Comparison of ENCODE assay signal across 10 cellular contexts in genomic region chr5:156920861-156921431, GRCh38. TPM values are rescaled to one million over a fixed set of nuclear protein-coding genes. Genes with fewer than 3 reads are reported as not detected.
DNase-seq lines count a peak whose midpoint lies in the region; ATAC-seq and TF ChIP-seq lines count a peak whose summit lies in the region.
"Had no signal": no experiment of that assay in that cellular context is flagged by ENCODE, and none has a peak within 500 bp of the region (broad histone marks: within the 10 kb centered on the region; RNA-seq: fewer than 3 reads in every experiment).

No MANE protein-coding gene starts in this region.

- CTCF ChIA-PET in CD4-positive, alpha-beta memory T cell (lab: Charles Lee; ENCODE audit: partially characterized antibody), result interaction anchor here (1.0 to 1.5 kb wide), 4 partner anchors 8 to 12 kb away, joined by 3 to 4 read pairs (median 3); no protein-coding TSS in a partner anchor
- CTCF ChIA-PET in MCF 10A (lab: Yijun Ruan, JAX), result interaction anchor here (0.6 to 0.8 kb wide), 4 partner anchors 13 to 790 kb away, joined by 3 to 4 read pairs (median 4); no protein-coding TSS in a partner anchor

- H3K27me3 Mint-ChIP-seq in activated T-helper 17 cell treated with anti-CD3 and anti-CD28 coated beads, Interleukin-2, amount 50 U/mL, for 72 hours, result no peaks in the 10 kb centered on the region
- no peaks in the 10 kb centered on the region for H3K27me3 Mint-ChIP-seq in CD4-positive, alpha-beta memory T cell
- no peaks in the 10 kb centered on the region for H3K27me3 Mint-ChIP-seq in MCF 10A (ENCODE audit: insufficient read depth, unreplicated experiment)

- H3K27ac ChIP-seq in tibial artery, result no peak overlapping the region
- H3K27ac ChIP-seq in CD4-positive, alpha-beta memory T cell (ENCODE audit: low read depth, low read length), result no peak overlapping the region
- H3K27ac ChIP-seq: neural progenitor cell had no signal

- H3K4me1 Mint-ChIP-seq in activated T-helper 17 cell treated with anti-CD3 and anti-CD28 coated beads, Interleukin-2, amount 50 U/mL, for 72 hours, result peaks cover 11% of the 10 kb centered on the region
- H3K4me1 Mint-ChIP-seq in CD4-positive, alpha-beta memory T cell, result peaks cover 19 to 50% (median 31%) of the 10 kb centered on the region in 4 donors
- peaks cover 10% of the 10 kb centered on the region for H3K4me1 Mint-ChIP-seq in MCF 10A (ENCODE audit: insufficient read depth, unreplicated experiment)
- H3K4me1 Mint-ChIP-seq: neural progenitor cell had no signal

- ATAC-seq in GM18867 (IDR thresholded peaks at IDR 0.05; ENCODE audit: unreplicated experiment), result peak; percentile 47
- peak; percentile 54 for ATAC-seq in GM21423 (IDR thresholded peaks at IDR 0.05; ENCODE audit: unreplicated experiment)
- peak; percentile 48 for ATAC-seq in HG03097 (IDR thresholded peaks at IDR 0.05; ENCODE audit: low FRiP score, unreplicated experiment)
- no peak for ATAC-seq in activated T-helper 17 cell treated with anti-CD3 and anti-CD28 coated beads, Interleukin-2, amount 50 U/mL, for 72 hours (replicated peaks)

- intact Hi-C loops in tibial artery (cut with DNase I; ENCODE audit: low total_unique reads) (no loop called here), MCF 10A (cut with micrococcal nuclease) (no loop called here)
- intact Hi-C loops in CD4-positive, alpha-beta memory T cell (cut with micrococcal nuclease), result no loop called here

- H3K9me3 ChIP-seq in tibial artery, result no peaks in the 10 kb centered on the region
- H3K9me3 ChIP-seq in CD4-positive, alpha-beta memory T cell (ENCODE audit: control insufficient read depth in 1 of 2, low read length in 2 of 2), result no peaks in the 10 kb centered on the region

- H3K27me3 ChIP-seq in tibial artery, result no peaks in the 10 kb centered on the region
- no peaks in the 10 kb centered on the region for H3K27me3 ChIP-seq in CD4-positive, alpha-beta memory T cell (ENCODE audit: insufficient read depth, low read length)
- H3K27me3 ChIP-seq: neural progenitor cell had no signal

- no peaks in the 10 kb centered on the region for H3K36me3 ChIP-seq in tibial artery
- H3K36me3 ChIP-seq in CD4-positive, alpha-beta memory T cell (ENCODE audit: insufficient read depth, low read length), result no peaks in the 10 kb centered on the region
- H3K36me3 ChIP-seq: neural progenitor cell had no signal

- H3K4me1 ChIP-seq in tibial artery, result no peaks in the 10 kb centered on the region
- H3K4me1 ChIP-seq in CD4-positive, alpha-beta memory T cell (ENCODE audit: insufficient read depth, low read length), result peaks cover 19% of the 10 kb centered on the region
- H3K4me1 ChIP-seq: neural progenitor cell had no signal

- H3K27ac Mint-ChIP-seq in activated T-helper 17 cell treated with anti-CD3 and anti-CD28 coated beads, Interleukin-2, amount 50 U/mL, for 72 hours, result peak overlapping the region; percentile 34
- H3K27ac Mint-ChIP-seq in CD4-positive, alpha-beta memory T cell, result peak overlapping the region in 2 of 7 donors; percentile 22 to 31
- no peak overlapping the region for H3K27ac Mint-ChIP-seq in MCF 10A (ENCODE audit: low read depth, unreplicated experiment)
- H3K27ac Mint-ChIP-seq: neural progenitor cell had no signal

- TF ChIP-seq CTCF in tibial artery (IDR thresholded peaks at IDR 0.05) (no peak), MCF 10A (IDR thresholded peaks at IDR 0.05; ENCODE audit: unreplicated experiment) (no peak)

- no TSS peak for BruUV-seq in MCF 10A (replicated peaks; lab: Mats Ljungman, UMichigan)

- H3K4me3 ChIP-seq in tibial artery, result no peak overlapping the region
- no peak overlapping the region for H3K4me3 ChIP-seq in CD4-positive, alpha-beta memory T cell (ENCODE audit: low read length in 2 of 2)
- H3K4me3 ChIP-seq: neural progenitor cell had no signal

- POLR2A ChIA-PET in CD4-positive, alpha-beta memory T cell (lab: Charles Lee; ENCODE audit: partially characterized antibody), result interaction anchor here (0.8 to 1.3 kb wide), 3 partner anchors 9 to 222 kb away, joined by 3 to 5 read pairs (median 3); partner anchors contain the start of gene MED7
- POLR2A ChIA-PET in MCF 10A (lab: Yijun Ruan, JAX), result no interaction called here

- peak overlapping the region; percentile 40 for H3K4me3 Mint-ChIP-seq in activated T-helper 17 cell treated with anti-CD3 and anti-CD28 coated beads, Interleukin-2, amount 50 U/mL, for 72 hours
- H3K4me3 Mint-ChIP-seq in CD4-positive, alpha-beta memory T cell, result peak overlapping the region in 2 of 8 donors; percentile 9 to 26
- no peak overlapping the region for H3K4me3 Mint-ChIP-seq in MCF 10A (ENCODE audit: unreplicated experiment)
- H3K4me3 Mint-ChIP-seq: neural progenitor cell had no signal

- H3K9me3 Mint-ChIP-seq in activated T-helper 17 cell treated with anti-CD3 and anti-CD28 coated beads, Interleukin-2, amount 50 U/mL, for 72 hours, result no peaks in the 10 kb centered on the region
- H3K9me3 Mint-ChIP-seq in CD4-positive, alpha-beta memory T cell, result no peaks in the 10 kb centered on the region
- H3K9me3 Mint-ChIP-seq in MCF 10A (ENCODE audit: unreplicated experiment), result no peaks in the 10 kb centered on the region
- H3K9me3 Mint-ChIP-seq: neural progenitor cell had no signal

- DNase-seq in glomerular visceral epithelial cell (ENCODE audit: extremely low spot score) (no peak), tibial artery (no peak), MCF 10A (ENCODE audit: unreplicated experiment) (no peak)
- DNase-seq in CD4-positive, alpha-beta memory T cell, result no peak
- DNase-seq: NCI-H1105 had no signal

- H3K36me3 Mint-ChIP-seq in activated T-helper 17 cell treated with anti-CD3 and anti-CD28 coated beads, Interleukin-2, amount 50 U/mL, for 72 hours (ENCODE audit: low read depth), result no peaks in the 10 kb centered on the region
- H3K36me3 Mint-ChIP-seq in CD4-positive, alpha-beta memory T cell, result no peaks in the 10 kb centered on the region
- H3K36me3 Mint-ChIP-seq in MCF 10A (ENCODE audit: insufficient read depth, unreplicated experiment), result no peaks in the 10 kb centered on the region
- H3K36me3 Mint-ChIP-seq: neural progenitor cell had no signal

RNA-seq across cellular contexts. Expression of gene TIMD4, which starts 42.1 kb away (rescaled TPM):
- total RNA-seq in activated T-helper 17 cell treated with anti-CD3 and anti-CD28 coated beads, Interleukin-2, amount 50 U/mL, for 72 hours, result 1 to 10 TPM in 1 of 2 donors, under 1 TPM in 1; 0.67 to 1.3 TPM
- 1 to 10 TPM; 7.6 to 9.5 TPM for total RNA-seq in CD4-positive, alpha-beta memory T cell
- under 1 TPM; 0.54 to 0.64 TPM for polyA plus RNA-seq in CD4-positive, alpha-beta memory T cell
- not detected in 2 replicates for total RNA-seq in MCF 10A (2022)
